ENCODE assay signal across 32 cellular contexts in the genomic region with DNA sequence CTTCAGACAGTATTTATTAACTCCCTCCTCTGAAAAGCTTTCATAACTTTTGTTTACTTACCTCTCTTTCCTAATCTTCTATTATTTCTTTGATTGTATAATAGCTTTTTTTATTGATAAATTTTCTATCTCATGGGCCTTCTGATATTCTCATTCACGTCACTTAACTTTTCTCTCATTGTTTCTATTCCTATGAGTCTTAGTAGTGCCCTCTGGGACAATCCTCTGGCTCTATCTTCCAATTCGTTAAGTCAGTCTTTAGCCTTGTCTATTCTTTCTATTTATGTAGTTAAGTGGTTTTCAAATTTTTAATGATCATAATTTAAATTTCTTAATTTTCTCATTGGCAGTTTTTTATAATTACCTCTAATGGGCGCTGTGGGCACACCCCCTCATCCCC. TPM values are rescaled to one million over a fixed set of nuclear protein-coding genes. Genes with fewer than 3 reads are reported as not detected.
DNase-seq lines count a peak whose midpoint lies in the region; ATAC-seq and TF ChIP-seq lines count a peak whose summit lies in the region.
"Had no signal": no experiment of that assay in that cellular context is flagged by ENCODE, and none has a peak within 500 bp of the region (broad histone marks: within the 10 kb centered on the region; RNA-seq: fewer than 3 reads in every experiment).

No MANE protein-coding gene starts in this region.

- no peaks in the 10 kb centered on the region for H3K27me3 ChIP-seq in SK-N-SH (ENCODE audit: insufficient read depth)
- peaks cover 0 to 3% (median 0%) of the 10 kb centered on the region in 3 donors for H3K27me3 ChIP-seq in gastrocnemius medialis
- H3K27me3 ChIP-seq: BE2C; BLaER1; BLaER1 treated with 17β-estradiol and CSF1 and Interleukin-3, amounts not matched to agents 10 nM and 100 nM had no signal

- intact Hi-C loops in gastrocnemius medialis (cut with DNase I; ENCODE audit: low total_unique reads) = no loop called here

- TF ChIP-seq CTCF in SK-N-SH (IDR thresholded peaks at IDR 0.05) (no peak), HEK293 (tag by site-specific recombination; IDR thresholded peaks at IDR 0.05) (no peak), gastrocnemius medialis (IDR thresholded peaks at IDR 0.05 in 4 of 5, conservative IDR thresholded peaks at IDR 0.05 in 1 of 5) (no peak)

- POLR2A ChIA-PET in SK-N-SH (lab: Yijun Ruan, JAX) = no interaction called here
- POLR2A ChIA-PET in HEK293 (lab: Yijun Ruan, JAX) = no interaction called here

- DNase-seq in SK-N-SH (no peak), gastrocnemius medialis (no peak)
- DNase-seq: 8988T; ACHN; AML-193; BE2C; C1 segment of cervical spinal cord; Caco-2; Calu3; CD4-positive, alpha-beta memory T cell; CD4-positive, alpha-beta T cell; CD4-positive, CD25-positive, alpha-beta regulatory T cell; CD8-positive, alpha-beta memory T cell; CD8-positive, alpha-beta T cell; COR-L47; DMS 273 treated with DMSO at 0.1 percent for 48 hours; DMS153; DMS53; DMS79; DMS79 treated with DMSO at 0.1 percent for 48 hours; DND-41; EL had no signal

- H3K4me2 ChIP-seq in SK-N-SH = no peak overlapping the region
- H3K4me2 ChIP-seq: A549; BLaER1; BLaER1 treated with 17β-estradiol and CSF1 and Interleukin-3, amounts not matched to agents 10 nM and 100 nM had no signal

- no peak for TF ChIP-seq POLR2A in gastrocnemius medialis (IDR thresholded peaks at IDR 0.05)

- in situ Hi-C loops in gastrocnemius medialis (cut with MboI; ENCODE audit: low sequenced_read_pairs in 4 of 4) = no loop called here

- H3K79me2 ChIP-seq in SK-N-SH (ENCODE audit: insufficient read depth) = no peaks in the 10 kb centered on the region

- H2AFZ ChIP-seq in SK-N-SH (ENCODE audit: low read depth) = no peak overlapping the region

- H3K4me1 ChIP-seq in SK-N-SH (ENCODE audit: control insufficient read depth in 1 of 2, insufficient read depth in 2 of 2, low read depth in 1 of 2, low read length in 1 of 2) = no peaks in the 10 kb centered on the region
- H3K4me1 ChIP-seq in HEK293 (ENCODE audit: control insufficient read depth, insufficient read depth, low read length) = no peaks in the 10 kb centered on the region
- H3K4me1 ChIP-seq in gastrocnemius medialis = no peaks in the 10 kb centered on the region
- H3K4me1 ChIP-seq: A549, BE2C, Caco-2 had no signal

- no peak overlapping the region for H3K27ac ChIP-seq in SK-N-SH (ENCODE audit: low read depth in 2 of 2, low read length in 1 of 2)
- H3K27ac ChIP-seq in HEK293 (ENCODE audit: extremely low read depth, low read depth, low read length) = no peak overlapping the region
- no peak overlapping the region for H3K27ac ChIP-seq in gastrocnemius medialis
- H3K27ac ChIP-seq: 22Rv1; A549; BLaER1; BLaER1 treated with 17β-estradiol and CSF1 and Interleukin-3, amounts not matched to agents 10 nM and 100 nM; C4-2B had no signal

- no peak for TF ChIP-seq RAD21 in SK-N-SH (IDR thresholded peaks at IDR 0.05; ENCODE audit: low read length)

- no peaks in the 10 kb centered on the region for H3F3A ChIP-seq in SK-N-SH (replicated peaks; ENCODE audit: insufficient read depth)

- no peak overlapping the region for H3K9ac ChIP-seq in SK-N-SH
- H3K9ac ChIP-seq: BLaER1; BLaER1 treated with 17β-estradiol and CSF1 and Interleukin-3, amounts not matched to agents 10 nM and 100 nM had no signal

- H3K9me3 ChIP-seq in SK-N-SH (no peaks in the 10 kb centered on the region; the same call in 1 of the 2 replicates), HEK293 (ENCODE audit: control insufficient read depth, insufficient read depth, low read depth, low read length) (no peaks in the 10 kb centered on the region), gastrocnemius medialis (no peaks in the 10 kb centered on the region)
- H3K9me3 ChIP-seq: A549, BE2C, BLaER1, Caco-2 had no signal

- H3K9me2 ChIP-seq in SK-N-SH = no peaks in the 10 kb centered on the region

- TF ChIP-seq EP300 in SK-N-SH (IDR thresholded peaks at IDR 0.05; ENCODE audit: borderline replicate concordance in 1 of 2, low read depth in 1 of 2, low read length in 1 of 2) = no peak

- H3K4me3 ChIP-seq in SK-N-SH (ENCODE audit: low read depth in 2 of 2, low read length in 1 of 2) = no peak overlapping the region
- H3K4me3 ChIP-seq in HEK293 (ENCODE audit: low read depth, low read length) = no peak overlapping the region
- no peak overlapping the region for H3K4me3 ChIP-seq in gastrocnemius medialis
- H3K4me3 ChIP-seq: A549; BLaER1; BLaER1 treated with 17β-estradiol and CSF1 and Interleukin-3, amounts not matched to agents 10 nM and 100 nM had no signal

- H3K36me3 ChIP-seq in SK-N-SH (replicated peaks in 1 of 2; ENCODE audit: control insufficient read depth in 1 of 2, insufficient read depth in 2 of 2, low read length in 1 of 2) = no peaks in the 10 kb centered on the region
- no peaks in the 10 kb centered on the region for H3K36me3 ChIP-seq in HEK293 (ENCODE audit: control insufficient read depth in 2 of 2, insufficient read depth in 1 of 2, low read length in 2 of 2)
- H3K36me3 ChIP-seq in gastrocnemius medialis = no peaks in the 10 kb centered on the region
- H3K36me3 ChIP-seq: BE2C; BLaER1; BLaER1 treated with 17β-estradiol and CSF1 and Interleukin-3, amounts not matched to agents 10 nM and 100 nM had no signal

- H4K20me1 ChIP-seq in SK-N-SH (ENCODE audit: insufficient read depth) = no peaks in the 10 kb centered on the region
- H4K20me1 ChIP-seq: BLaER1; BLaER1 treated with 17β-estradiol and CSF1 and Interleukin-3, amounts not matched to agents 10 nM and 100 nM had no signal

- no peak for ATAC-seq in SK-N-SH treated with all-trans-retinoic acid at 6 μM for 48 hours
- no peak for ATAC-seq in gastrocnemius medialis
- ATAC-seq: A549; CD8-positive, alpha-beta T cell had no signal

- WGBS in SK-N-SH (ENCODE audit: low lambda C conversion rate) = 17% methylated on average over 3 of the region's 3 CpGs

- CTCF ChIA-PET in SK-N-SH (lab: Yijun Ruan, JAX) (interaction anchor here (0.6 to 1.6 kb wide), 4 partner anchors 39 to 277 kb away, joined by 3 to 4 read pairs (median 4); no protein-coding TSS in a partner anchor), HEK293 (lab: Yijun Ruan, JAX) (interaction anchor here (0.6 to 0.7 kb wide), 2 partner anchors 11 to 248 kb away, joined by 3 to 7 read pairs; no protein-coding TSS in a partner anchor)

TF ChIP-seq in SK-N-SH treated with all-trans-retinoic acid at 6 μM for 48 hours, 23 proteins besides CTCF, POLR2A, EP300 and RAD21:
- TF ChIP-seq PPARA (CRISPR knock-in tag; IDR thresholded peaks at IDR 0.05; ENCODE audit: borderline replicate concordance) (no peak), ZFP30 (CRISPR knock-in tag; IDR thresholded peaks at IDR 0.05) (peak; percentile 22; the same call in 1 of the 2 replicates)

TF ChIP-seq in SK-N-SH, 30 proteins besides CTCF, POLR2A, EP300 and RAD21:
- TF ChIP-seq TEAD4 (IDR thresholded peaks at IDR 0.05; ENCODE audit: borderline replicate concordance, insufficient read depth) (no peak), TCF12 (IDR thresholded peaks at IDR 0.05) (no peak), ELF1 (IDR thresholded peaks at IDR 0.05) (no peak), MEF2A (IDR thresholded peaks at IDR 0.05; ENCODE audit: borderline replicate concordance, low read depth) (no peak)

TF ChIP-seq in HEK293, 187 proteins besides CTCF, POLR2A, EP300 and RAD21:
- no peak for TF ChIP-seq HOXD13 (CRISPR knock-in tag; IDR thresholded peaks at IDR 0.05; ENCODE audit: borderline replicate concordance)
- TF ChIP-seq ZNF510 (tag by site-specific recombination; IDR thresholded peaks at IDR 0.05; ENCODE audit: insufficient replicate concordance) = peak; percentile 95

RNA-seq across cellular contexts. Expression of gene ELMO1, which starts 6.4 kb away (rescaled TPM):
- 0.64 and 2.8 TPM in 2 replicates for polyA plus RNA-seq in SK-N-SH (2012; rRNA removed)
- polyA plus RNA-seq in SK-N-SH (2012; cell fraction: cytosol; rRNA removed) = 1.5 and 3.7 TPM in 2 replicates
- 1.0 and 1.5 TPM in 2 replicates for polyA plus RNA-seq in SK-N-SH (2012; cell fraction: nucleus; rRNA removed)
- 10 to 100 TPM in 3 of 4 donors, 1 to 10 TPM in 1; 8.4 to 18.9 (median 14.6) TPM for total RNA-seq in gastrocnemius medialis
- total RNA-seq: A673, Calu3 had no signal
- polyA plus RNA-seq: AG04450, BJ had no signal
